In the genomic region with DNA sequence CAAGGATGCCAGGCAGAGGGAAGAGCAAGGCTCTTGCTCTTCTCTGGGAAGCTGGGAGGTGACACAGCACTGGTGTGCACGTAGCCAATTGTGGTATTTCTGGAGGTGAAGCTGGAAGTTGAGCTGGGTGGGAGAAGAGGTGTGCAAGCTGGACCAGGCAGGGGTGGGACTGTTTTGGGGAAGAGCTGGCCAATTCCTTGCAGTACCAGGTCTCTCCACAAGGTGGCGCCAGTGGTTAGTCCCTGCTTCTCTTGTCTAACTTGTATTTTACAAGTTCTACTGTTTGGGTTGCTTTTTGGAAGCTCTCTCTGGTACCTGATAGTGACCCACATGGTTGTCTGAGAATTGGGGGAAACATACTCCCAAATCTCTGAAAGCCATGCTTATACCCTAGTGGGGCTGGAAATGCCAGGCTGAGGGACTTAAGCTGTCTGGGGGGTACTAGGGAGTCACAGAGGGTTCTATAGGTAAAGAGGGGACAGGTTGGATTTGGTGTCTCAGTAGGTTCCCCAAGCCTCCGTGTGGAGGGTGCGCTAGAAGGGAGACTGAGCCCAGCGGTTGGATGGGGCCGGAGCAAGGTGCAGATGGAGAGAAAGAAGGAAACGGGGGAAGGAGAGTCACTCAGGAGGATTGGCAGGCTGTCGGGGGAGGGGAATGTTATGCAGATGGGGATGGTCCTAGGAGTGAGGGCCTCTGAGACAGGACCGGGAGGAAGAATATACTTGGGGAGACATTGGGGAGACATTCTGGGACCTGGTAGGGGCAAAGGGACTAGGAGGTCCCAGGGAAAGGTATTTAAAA, we compare ENCODE assay signal across 8 cellular contexts. TPM values are rescaled to one million over a fixed set of nuclear protein-coding genes. Genes with fewer than 3 reads are reported as not detected.
DNase-seq lines count a peak whose midpoint lies in the region; ATAC-seq, FAIRE-seq and TF ChIP-seq lines count a peak whose summit lies in the region.

No MANE protein-coding gene starts in this region.

- H3K4me2 ChIP-seq in A549, result no peak overlapping the region

- H3K4me3 Mint-ChIP-seq in activated T-cell treated with anti-CD3 and anti-CD28 coated beads, Interleukin-2, amount 50 U/mL, for 72 hours, result no peak overlapping the region

- peak; percentile 76 to 82 for TF ChIP-seq RAD21 in A549 (conservative IDR thresholded peaks at IDR 0.05 in 1 of 2, IDR thresholded peaks at IDR 0.05 in 1 of 2)

- no peaks in the 10 kb centered on the region for H3K36me3 ChIP-seq in pancreas

- DNase-seq in A549 (ENCODE audit: low read depth in 1 of 2, low spot score in 1 of 2) (peak; percentile 76 to 95), NCI-H82 (lab: John Stamatoyannopoulos, UW) (peak; percentile 70), fibroblast of the aortic adventitia (ENCODE audit: low read depth) (peak; percentile 66), pancreas (peak in 4 of 6 donors; percentile 53 to 89 (median 77)), SHP77 treated with DMSO at 0.1 percent for 48 hours (lab: John Stamatoyannopoulos, UW) (no peak), sciatic nerve (ENCODE audit: low spot score) (no peak)
- DNase-seq in activated T-cell treated with anti-CD3 and anti-CD28 coated beads, Interleukin-2, amount 50 U/mL, for 72 hours, result peak; percentile 60 to 70

- no peak overlapping the region for H3K4me3 ChIP-seq in A549
- H3K4me3 ChIP-seq in fibroblast of the aortic adventitia (ENCODE audit: low read depth, low read length), result no peak overlapping the region
- peak overlapping the region; percentile 3 to 58 (median 39) for H3K4me3 ChIP-seq in pancreas

- intact Hi-C loops in pancreas (cut with DNase I) (no loop called here), sciatic nerve (cut with DNase I) (no loop called here)

- no peaks in the 10 kb centered on the region for H3K27me3 ChIP-seq in pancreas

- TF ChIP-seq CTCF in A549 (IDR thresholded peaks at IDR 0.05) (peak; percentile 99), GM12872 (IDR thresholded peaks at IDR 0.05; ENCODE audit: insufficient read depth, low read depth, low read length) (peak; percentile 98), fibroblast of the aortic adventitia (IDR thresholded peaks at IDR 0.05; ENCODE audit: insufficient read depth, low read length) (peak; percentile 97), pancreas (IDR thresholded peaks at IDR 0.05) (peak; percentile 96 to 99 (median 98))

- no peak for TF ChIP-seq EP300 in A549 (IDR thresholded peaks at IDR 0.05)

- peaks cover 18% of the 10 kb centered on the region for H3K27me3 Mint-ChIP-seq in activated T-cell treated with anti-CD3 and anti-CD28 coated beads, Interleukin-2, amount 50 U/mL, for 72 hours (ENCODE audit: low read depth)

- no peak overlapping the region for H3K27ac ChIP-seq in A549
- H3K27ac ChIP-seq in pancreas, result no peak overlapping the region

- 47% methylated on average over 9 of the region's 9 CpGs for WGBS in A549 (ENCODE audit: missing lambda C conversion rate)
- WGBS in pancreas, 2 donors, result 45 to 56% methylated on average over 9 of the region's 9 CpGs

- no peaks in the 10 kb centered on the region for H3K9me3 Mint-ChIP-seq in activated T-cell treated with anti-CD3 and anti-CD28 coated beads, Interleukin-2, amount 50 U/mL, for 72 hours

- H3K27ac Mint-ChIP-seq in activated T-cell treated with anti-CD3 and anti-CD28 coated beads, Interleukin-2, amount 50 U/mL, for 72 hours, result peak overlapping the region; percentile 18

- H3K4me1 ChIP-seq in A549, result peaks cover 29% of the 10 kb centered on the region
- H3K4me1 ChIP-seq in pancreas, result peaks cover 12 to 44% (median 18%) of the 10 kb centered on the region in 3 donors

- peak; percentile 4 to 42; a peak in 4 of 6 replicates for ATAC-seq in A549
- ATAC-seq in activated T-cell treated with anti-CD3 and anti-CD28 coated beads, Interleukin-2, amount 50 U/mL, for 72 hours (replicated peaks in 1 of 2), result no peak
- no peak for ATAC-seq in pancreas
- no peak for ATAC-seq in sciatic nerve

- H3K36me3 Mint-ChIP-seq in activated T-cell treated with anti-CD3 and anti-CD28 coated beads, Interleukin-2, amount 50 U/mL, for 72 hours (ENCODE audit: insufficient read depth in 2 of 2), result no peaks in the 10 kb centered on the region

- POLR2A ChIA-PET in A549 (lab: Yijun Ruan, JAX), result interaction anchor here (0.6 to 1.0 kb wide), 2 partner anchors 44 to 778 kb away, joined by 4 to 5 read pairs; a partner anchor contains a TSS

- CTCF ChIA-PET in A549 (lab: Yijun Ruan, JAX), result interaction anchor here (0.6 to 16.2 kb wide), 57 partner anchors 12 to 591 kb away, joined by 3 to 374 read pairs (median 7); a partner anchor contains a TSS

- FAIRE-seq in A549 (lab: Jason Lieb, UNC) (peak; percentile 99), pancreas (lab: Jason Lieb, UNC) (no peak)

- no peak for TF ChIP-seq POLR2A in A549 (IDR thresholded peaks at IDR 0.05; ENCODE audit: low read length)

- peaks cover 40% of the 10 kb centered on the region for H3K4me1 Mint-ChIP-seq in activated T-cell treated with anti-CD3 and anti-CD28 coated beads, Interleukin-2, amount 50 U/mL, for 72 hours (ENCODE audit: low read depth)

- H3K9me3 ChIP-seq in A549 (no peaks in the 10 kb centered on the region), pancreas (no peaks in the 10 kb centered on the region)

TF ChIP-seq in A549, 52 proteins besides CTCF, POLR2A, EP300 and RAD21:
- TF ChIP-seq TP53 (CRISPR knock-in tag; IDR thresholded peaks at IDR 0.05) (no peak), SMC3 (IDR thresholded peaks at IDR 0.05) (peak; percentile 84), ZFP36 (IDR thresholded peaks at IDR 0.05; ENCODE audit: borderline replicate concordance, partially characterized antibody) (peak; percentile 79), FOSB (CRISPR knock-in tag; IDR thresholded peaks at IDR 0.05) (no peak), ZSCAN20 (CRISPR knock-in tag; IDR thresholded peaks at IDR 0.05) (no peak), EHF (CRISPR knock-in tag; IDR thresholded peaks at IDR 0.05) (no peak), RFX5 (IDR thresholded peaks at IDR 0.05) (no peak), ESRRA (IDR thresholded peaks at IDR 0.05; ENCODE audit: borderline replicate concordance, low read length) (no peak), CHD2 (IDR thresholded peaks at IDR 0.05; ENCODE audit: low read length, partially characterized antibody) (no peak), HDAC2 (IDR thresholded peaks at IDR 0.05) (0 out of 2 replicates have a peak, but pooled peaks have one; percentile 27), MYC (IDR thresholded peaks at IDR 0.05; ENCODE audit: borderline replicate concordance, low read length) (no peak), TFCP2L1 (CRISPR knock-in tag; IDR thresholded peaks at IDR 0.05) (no peak)
- TF ChIP-seq, protein P1, sequence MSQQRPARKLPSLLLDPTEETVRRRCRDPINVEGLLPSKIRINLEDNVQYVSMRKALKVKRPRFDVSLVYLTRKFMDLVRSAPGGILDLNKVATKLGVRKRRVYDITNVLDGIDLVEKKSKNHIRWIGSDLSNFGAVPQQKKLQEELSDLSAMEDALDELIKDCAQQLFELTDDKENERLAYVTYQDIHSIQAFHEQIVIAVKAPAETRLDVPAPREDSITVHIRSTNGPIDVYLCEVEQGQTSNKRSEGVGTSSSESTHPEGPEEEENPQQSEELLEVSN (IDR thresholded peaks at IDR 0.05; ENCODE audit: borderline replicate concordance, low read depth), result no peak
TF ChIP-seq in A549: peak in this region for 3.

RNA-seq across cellular contexts. Expression of a gene that starts 3.0 kb away (rescaled TPM):
- 0.08 and 0.09 TPM in 2 replicates for polyA plus RNA-seq in A549 (2011; rRNA removed)
- 0.04 TPM in 2 replicates for polyA plus RNA-seq in A549 (2012; cell fraction: cytosol; rRNA removed)
- polyA plus RNA-seq in A549 (2012; cell fraction: nucleus; rRNA removed), result 0.47 and 0.66 TPM in 2 replicates
- polyA plus RNA-seq in A549 (2017; fragmentation: RNase III; extraction: RNeasy Plus Mini Kit Qiagen cat#74134 plus additional on column Dnase treatment), result 0.04 to 0.12 TPM (median 0.06 TPM) in 3 replicates
- polyA minus RNA-seq in A549 (2011; rRNA and poly(A)+ RNA removed), result not detected in 2 replicates
- under 1 TPM; 0.19 to 0.30 TPM for total RNA-seq in activated T-cell treated with anti-CD3 and anti-CD28 coated beads, Interleukin-2, amount 50 U/mL, for 72 hours
- 0.98 TPM in 1 of 2 replicates, not detected in the other for total RNA-seq in fibroblast of the aortic adventitia (ENCODE audit: low replicate concordance)
- 100 to 1,000 TPM in 4 of 6 donors, 10 to 100 TPM in 2; 93.0 to 146 (median 118) TPM for total RNA-seq in pancreas
- polyA plus RNA-seq in pancreas, result 100 to 1,000 TPM; 208 to 238 TPM
- 1.1 TPM for total RNA-seq in sciatic nerve

RNA-seq across cellular contexts. Expression of a gene that starts 14.2 kb away (rescaled TPM):
- polyA plus RNA-seq in A549 (2011; rRNA removed) (11.0 and 12.8 TPM in 2 replicates), A549 (2017; fragmentation: RNase III; extraction: RNeasy Plus Mini Kit Qiagen cat#74134 plus additional on column Dnase treatment) (10.3 to 11.4 TPM (median 11.3 TPM) in 3 replicates), pancreas (10 to 100 TPM; 14.0 to 15.1 TPM)
- polyA plus RNA-seq in A549 (2012; cell fraction: cytosol; rRNA removed), result 14.1 and 15.1 TPM in 2 replicates
- polyA plus RNA-seq in A549 (2012; cell fraction: nucleus; rRNA removed), result 21.3 and 22.5 TPM in 2 replicates
- 7.9 and 12.7 TPM in 2 replicates for polyA minus RNA-seq in A549 (2011; rRNA and poly(A)+ RNA removed)
- 1 to 10 TPM; 2.7 to 4.7 TPM for total RNA-seq in activated T-cell treated with anti-CD3 and anti-CD28 coated beads, Interleukin-2, amount 50 U/mL, for 72 hours
- total RNA-seq in fibroblast of the aortic adventitia (ENCODE audit: low replicate concordance) (7.0 and 12.1 TPM in 2 replicates), pancreas (10 to 100 TPM in 1 of 6 donors, 1 to 10 TPM in 5; 2.9 to 11.0 (median 4.4) TPM), sciatic nerve (13.8 TPM)

RNA-seq across cellular contexts. Expression of a gene that starts 44.4 kb away (rescaled TPM):
- polyA plus RNA-seq in A549 (2011; rRNA removed) (184 and 221 TPM in 2 replicates), A549 (2017; fragmentation: RNase III; extraction: RNeasy Plus Mini Kit Qiagen cat#74134 plus additional on column Dnase treatment) (104 to 131 TPM (median 128 TPM) in 3 replicates), pancreas (100 to 1,000 TPM in 1 of 2 donors, 10 to 100 TPM in 1; 49.7 to 137 TPM)
- polyA plus RNA-seq in A549 (2012; cell fraction: cytosol; rRNA removed), result 170 and 209 TPM in 2 replicates
- 411 and 413 TPM in 2 replicates for polyA plus RNA-seq in A549 (2012; cell fraction: nucleus; rRNA removed)
- polyA minus RNA-seq in A549 (2011; rRNA and poly(A)+ RNA removed), result 237 and 239 TPM in 2 replicates
- 100 to 1,000 TPM; 233 to 236 TPM for total RNA-seq in activated T-cell treated with anti-CD3 and anti-CD28 coated beads, Interleukin-2, amount 50 U/mL, for 72 hours
- total RNA-seq in fibroblast of the aortic adventitia (ENCODE audit: low replicate concordance) (25.1 and 27.0 TPM in 2 replicates), pancreas (10 to 100 TPM; 47.3 to 97.2 (median 87.4) TPM), sciatic nerve (81.2 TPM)

Comparison
In these comparisons a context has a peak if more than half of its experiments do, and no peak if none do; other contexts are left out.
1. ATAC-seq: peak in A549 (2 of 2); none in activated T-cell treated with anti-CD3 and anti-CD28 coated beads, Interleukin-2, amount 50 U/mL, for 72 hours (0 of 2), pancreas (0 of 4) and sciatic nerve (single experiment).
2. DNase-seq: peak in A549 (2 of 2), NCI-H82 (single experiment), activated T-cell treated with anti-CD3 and anti-CD28 coated beads, Interleukin-2, amount 50 U/mL, for 72 hours (2 of 2), fibroblast of the aortic adventitia (single experiment) and pancreas (4 of 6); none in SHP77 treated with DMSO at 0.1 percent for 48 hours (single experiment) and sciatic nerve (single experiment).
3. H3K4me3 ChIP-seq: peak in pancreas (4 of 4); none in A549 (single experiment) and fibroblast of the aortic adventitia (single experiment).
4. RNA of a gene that starts 3.0 kb away (total RNA-seq): 93.0 to 146 TPM in pancreas; 1.1 TPM in sciatic nerve (single experiment), 0.19 to 0.30 TPM in activated T-cell treated with anti-CD3 and anti-CD28 coated beads, Interleukin-2, amount 50 U/mL, for 72 hours and 0.98 TPM in fibroblast of the aortic adventitia; every median in the first group is over 10 times any median in the second.
5. Peak in every context shown above with its lines, with median percentiles within 50 percentile points of each other: CTCF ChIP-seq.